In the genomic region with DNA sequence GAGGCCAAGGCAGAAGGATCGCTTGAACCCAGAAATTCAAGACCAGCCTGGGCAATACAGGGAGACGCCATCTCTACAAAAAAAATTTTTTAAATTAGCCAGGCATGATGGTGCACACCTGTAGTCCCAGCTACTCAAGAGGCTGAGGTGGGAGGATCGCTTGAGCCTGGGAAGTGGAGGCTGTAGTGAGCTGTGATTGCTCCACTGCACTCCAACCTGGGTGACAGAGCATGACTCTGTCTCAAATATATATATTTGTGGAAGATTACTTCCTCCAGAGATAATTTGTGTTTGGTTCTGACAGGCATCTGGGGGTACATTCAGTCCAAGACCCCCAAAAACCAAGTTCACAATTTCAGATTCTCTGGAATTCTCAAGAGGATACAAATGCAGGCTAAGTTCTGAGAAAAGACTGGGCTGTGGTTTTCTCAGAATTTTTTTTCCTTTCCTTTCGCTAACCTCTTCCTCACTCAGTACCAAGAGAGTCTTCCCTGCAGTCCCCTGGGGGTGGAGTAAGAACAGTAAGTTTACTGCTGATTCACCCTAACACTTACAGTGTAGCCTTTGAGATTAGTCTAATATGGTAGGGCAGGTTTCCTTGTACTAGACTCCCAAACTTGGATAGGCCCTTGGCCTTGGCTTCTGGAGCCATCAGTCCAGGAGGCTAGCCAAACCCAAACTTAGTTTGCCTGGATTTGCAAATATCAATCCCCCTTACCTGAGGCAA, we compare ENCODE assay signal across 1 cellular context.
TF ChIP-seq lines count a peak whose summit lies in the region.

No MANE protein-coding gene starts in this region.

TF ChIP-seq in K562, 482 proteins besides CTCF, POLR2A, EP300 and RAD21 (continued from another document):
- 0 out of 2 replicates have a peak, but pooled peaks have one; percentile 14 for TF ChIP-seq TEAD4 (IDR thresholded peaks at IDR 0.05; ENCODE audit: low read length)
- TF ChIP-seq TEAD4 (CRISPR knock-in tag; IDR thresholded peaks at IDR 0.05; ENCODE audit: borderline replicate concordance) = no peak
- TF ChIP-seq DPF2 (IDR thresholded peaks at IDR 0.05) = peak; percentile 74
- peak; percentile 88 for TF ChIP-seq ZNF316 (IDR thresholded peaks at IDR 0.05)
- peak; percentile 96 for TF ChIP-seq NFE2 (IDR thresholded peaks at IDR 0.05; ENCODE audit: low read depth)
- TF ChIP-seq CEBPG (CRISPR knock-in tag; IDR thresholded peaks at IDR 0.05) = no peak
- no peak for TF ChIP-seq CEBPG (tag; conservative IDR thresholded peaks at IDR 0.05 in 1 of 2, IDR thresholded peaks at IDR 0.05 in 1 of 2)
